Comparison of ENCODE assay signal across 12 cellular contexts in genomic region chr6:15401120-15401519, GRCh38.
DNase-seq lines count a peak whose midpoint lies in the region; FAIRE-seq and TF ChIP-seq lines count a peak whose summit lies in the region.
"Had no signal": no experiment of that assay in that cellular context is flagged by ENCODE, and none has a peak within 500 bp of the region (broad histone marks: within the 10 kb centered on the region; RNA-seq: fewer than 3 reads in every experiment).

No MANE protein-coding gene starts in this region.

- peaks cover 71% of the 10 kb centered on the region for H3K4me1 Mint-ChIP-seq in activated CD4-positive, alpha-beta T cell treated with anti-CD3 and anti-CD28 coated beads, Interleukin-2, amount 10 ng/mL, durations not matched to agents 24 days and 14 days

- WGBS in smooth muscle cell (ENCODE audit: low lambda C conversion rate): 74% methylated on average over 1 of the region's 1 CpG

- H3K27ac ChIP-seq in VCaP: peak overlapping the region; percentile 60
- no peak overlapping the region for H3K27ac ChIP-seq in smooth muscle cell (ENCODE audit: low read depth)
- H3K27ac ChIP-seq: left lung had no signal

- H3K27me3 Mint-ChIP-seq in activated CD4-positive, alpha-beta T cell treated with anti-CD3 and anti-CD28 coated beads, Interleukin-2, amount 10 ng/mL, durations not matched to agents 24 days and 14 days: no peaks in the 10 kb centered on the region

- TF ChIP-seq POLR2A in GM12891 (IDR thresholded peaks at IDR 0.05; ENCODE audit: low read depth, low read length): no peak

- DNase-seq in activated CD4-positive, alpha-beta T cell treated with anti-CD3 and anti-CD28 coated beads, Interleukin-2, amount 10 ng/mL, durations not matched to agents 24 days and 14 days: no peak
- no peak for DNase-seq in activated CD4-positive, alpha-beta T cell treated with anti-CD3 and anti-CD28 coated beads, Interleukin-2, amount 50 U/mL, for 4 hours
- DNase-seq in globus pallidus (ENCODE audit: low spot score): peak; percentile 49
- DNase-seq in smooth muscle cell (lab: John Stamatoyannopoulos, UW; ENCODE audit: unreplicated experiment): no peak
- no peak for DNase-seq in epidermal melanocyte (ENCODE audit: insufficient read length, low spot score)
- no peak for DNase-seq in stimulated activated CD4-positive, alpha-beta T cell treated with anti-CD3 and anti-CD28 coated beads, Interleukin-4, amount 100 ng/mL, for 24 hours
- DNase-seq in GM12891 (ENCODE audit: insufficient read length, low spot score): no peak
- DNase-seq: activated naive CD4-positive, alpha-beta T cell treated with Interleukin-2 at 50 U/mL for 16 hours; SIG-M5 had no signal

- peaks cover 9% of the 10 kb centered on the region for H3F3A ChIP-seq in smooth muscle cell (ENCODE audit: low read depth)

- no peaks in the 10 kb centered on the region for H3K27me3 ChIP-seq in smooth muscle cell (ENCODE audit: low read depth)
- H3K27me3 ChIP-seq: left lung, upper lobe of left lung had no signal

- H3K9me3 ChIP-seq in smooth muscle cell (replicated peaks; ENCODE audit: low read depth): no peaks in the 10 kb centered on the region
- H3K9me3 ChIP-seq: left lung, upper lobe of left lung had no signal

- peaks cover 41% of the 10 kb centered on the region for H3K4me1 ChIP-seq in smooth muscle cell (ENCODE audit: low read depth)

- H3K79me2 ChIP-seq in smooth muscle cell (ENCODE audit: low read depth): peaks cover 57% of the 10 kb centered on the region

- peak overlapping the region; percentile 48 for H3K4me3 ChIP-seq in smooth muscle cell

- H3K36me3 ChIP-seq in smooth muscle cell (ENCODE audit: low read depth): no peaks in the 10 kb centered on the region
- H3K36me3 ChIP-seq: left lung, upper lobe of left lung had no signal

- H3K27ac Mint-ChIP-seq in activated CD4-positive, alpha-beta T cell treated with anti-CD3 and anti-CD28 coated beads, Interleukin-2, amount 10 ng/mL, durations not matched to agents 24 days and 14 days: peak overlapping the region; percentile 81

- peaks cover 100% of the 10 kb centered on the region for H4K20me1 ChIP-seq in smooth muscle cell (ENCODE audit: low read depth)

- H3K9ac ChIP-seq in smooth muscle cell (ENCODE audit: low read depth): no peak overlapping the region

- intact Hi-C loops in activated CD4-positive, alpha-beta T cell treated with anti-CD3 and anti-CD28 coated beads, Interleukin-2, amount 10 ng/mL, durations not matched to agents 24 days and 14 days (cut with micrococcal nuclease): loop anchor here (2.0 to 5.0 kb wide), 5 partner anchors 20 to 154 kb away; partner anchors contain the start of gene JARID2

- H3K4me2 ChIP-seq in smooth muscle cell: peak overlapping the region; percentile 87

- H3K4me3 Mint-ChIP-seq in activated CD4-positive, alpha-beta T cell treated with anti-CD3 and anti-CD28 coated beads, Interleukin-2, amount 10 ng/mL, durations not matched to agents 24 days and 14 days: peak overlapping the region; percentile 78

- no peaks in the 10 kb centered on the region for H3K9me3 Mint-ChIP-seq in activated CD4-positive, alpha-beta T cell treated with anti-CD3 and anti-CD28 coated beads, Interleukin-2, amount 10 ng/mL, durations not matched to agents 24 days and 14 days

- H3K36me3 Mint-ChIP-seq in activated CD4-positive, alpha-beta T cell treated with anti-CD3 and anti-CD28 coated beads, Interleukin-2, amount 10 ng/mL, durations not matched to agents 24 days and 14 days (ENCODE audit: low read depth): peaks cover 11% of the 10 kb centered on the region

- no peak for TF ChIP-seq CTCF in VCaP (conservative IDR thresholded peaks at IDR 0.05)
- no peak for TF ChIP-seq CTCF in smooth muscle cell (IDR thresholded peaks at IDR 0.05; ENCODE audit: borderline replicate concordance, insufficient read depth, poor library complexity, severe bottlenecking)

- H2AFZ ChIP-seq in smooth muscle cell (ENCODE audit: low read depth): no peak overlapping the region

- FAIRE-seq in GM12891 (lab: Jason Lieb, UNC): no peak

TF ChIP-seq in GM12891, 5 proteins besides CTCF, POLR2A, EP300 and RAD21:
- TF ChIP-seq POU2F2 (IDR thresholded peaks at IDR 0.05; ENCODE audit: low read depth, low read length) (no peak), SPI1 (IDR thresholded peaks at IDR 0.05; ENCODE audit: low read depth, low read length) (no peak), TAF1 (IDR thresholded peaks at IDR 0.05; ENCODE audit: low read depth, low read length) (no peak)
TF ChIP-seq in GM12891: peak in this region for 0.
